Comparison of ENCODE assay signal across 8 cellular contexts in the genomic region with DNA sequence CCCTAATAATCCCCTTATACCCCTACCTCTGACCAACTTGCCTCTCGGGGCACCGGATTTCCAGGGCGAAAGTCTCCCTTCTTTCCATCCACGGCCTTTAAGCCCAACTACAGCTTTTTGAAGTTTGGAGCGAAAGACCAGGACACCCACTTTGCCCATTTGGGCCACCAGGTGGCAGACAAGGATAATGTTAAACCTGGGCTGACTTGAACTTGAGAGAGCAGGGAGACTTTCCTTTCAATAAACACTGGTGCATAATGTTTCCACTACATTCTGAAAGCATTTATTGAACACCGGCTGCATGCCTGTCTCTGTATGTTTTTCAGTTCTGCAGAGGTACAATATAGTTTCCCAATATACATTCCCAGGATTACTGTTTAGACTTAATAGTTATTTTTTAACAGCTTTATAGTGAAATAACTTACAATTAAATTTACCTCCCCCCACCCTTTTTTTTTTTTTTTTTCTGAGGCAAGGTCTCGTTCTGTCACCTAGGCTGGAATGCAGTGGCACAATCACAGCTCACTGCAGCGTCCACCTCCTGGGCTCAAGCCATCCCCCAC. TPM values are rescaled to one million over a fixed set of nuclear protein-coding genes. Genes with fewer than 3 reads are reported as not detected.
DNase-seq lines count a peak whose midpoint lies in the region; ATAC-seq lines count a peak whose summit lies in the region.

No MANE protein-coding gene starts in this region.

- H3K4me3 ChIP-seq in adipocyte (ENCODE audit: low read length) = no peak overlapping the region

- ATAC-seq in T-cell (replicated peaks in 1 of 4) (peak; percentile 81 to 95 (median 86)), left cardiac atrium (peak; percentile 77 to 84), HG02938 (IDR thresholded peaks at IDR 0.05; ENCODE audit: unreplicated experiment) (no peak)

- H3K9ac ChIP-seq in adipocyte (ENCODE audit: low read length) = no peak overlapping the region

- H3K36me3 Mint-ChIP-seq in T-cell = peaks cover 6% of the 10 kb centered on the region

- no peaks in the 10 kb centered on the region for H3K36me3 ChIP-seq in adipocyte (ENCODE audit: control insufficient read depth, insufficient read depth, low read length, severe bottlenecking)

- peaks cover 6% of the 10 kb centered on the region for H3K4me1 ChIP-seq in adipocyte (ENCODE audit: control insufficient read depth, insufficient read depth, low read length)

- peaks cover 7 to 11% (median 11%) of the 10 kb centered on the region in 3 donors for H3K4me1 Mint-ChIP-seq in T-cell

- peaks cover 0 to 4% (median 0%) of the 10 kb centered on the region in 3 donors for H3K9me3 Mint-ChIP-seq in T-cell

- peaks cover 2% of the 10 kb centered on the region for H3K27me3 ChIP-seq in adipocyte (replicated peaks; ENCODE audit: control insufficient read depth, insufficient read depth, low read length)

- H3K9me3 ChIP-seq in adipocyte (ENCODE audit: control insufficient read depth, low read length) = peaks cover 4% of the 10 kb centered on the region

- peaks cover 30 to 36% of the 10 kb centered on the region in 2 donors for H3K27me3 Mint-ChIP-seq in T-cell

- DNase-seq in activated gamma-delta T cell treated with Interleukin-2 at 50 U/mL for 16 hours = peak; percentile 72
- DNase-seq in activated gamma-delta T cell (lab: John Stamatoyannopoulos, UW) = no peak
- peak; percentile 17 for DNase-seq in NCI-H1417 treated with DMSO at 0.1 percent for 48 hours (lab: John Stamatoyannopoulos, UW)
- DNase-seq in T-cell = peak; percentile 24 to 77 (median 65)
- DNase-seq in adipocyte (ENCODE audit: low read depth) = peak; percentile 89
- peak; percentile 71 for DNase-seq in left cardiac atrium
- DNase-seq in renal cortical epithelial cell (ENCODE audit: low read depth) = peak; percentile 68

- H3K4me3 Mint-ChIP-seq in T-cell = no peak overlapping the region

- intact Hi-C loops in left cardiac atrium (cut with DNase I) = no loop called here

- CTCF ChIA-PET in T-cell (lab: Charles Lee) = interaction anchor here in 1 of 2 donors (0.7 to 1.5 kb wide), 7 partner anchors 79 to 233 kb away, joined by 3 to 4 read pairs (median 3); partner anchors contain the start of gene TRADD

- POLR2A ChIA-PET in T-cell (lab: Charles Lee) = interaction anchor here in 1 of 2 donors (0.7 kb wide), 1 partner anchor 185 kb away, joined by 10 read pairs; no protein-coding TSS in a partner anchor

- peak overlapping the region in 1 of 2 donors; percentile 77 for H3K27ac Mint-ChIP-seq in T-cell

RNA-seq across cellular contexts. Expression of gene CES3, which starts 6.9 kb away (rescaled TPM):
- total RNA-seq in T-cell (under 1 TPM; 0.10 to 0.88 (median 0.58) TPM), left cardiac atrium (1 to 10 TPM in 1 of 2 donors, under 1 TPM in 1; 0.63 to 1.4 TPM), renal cortical epithelial cell (0.69 and 1.3 TPM in 2 replicates)

RNA-seq across cellular contexts. Expression of gene CES2, which starts 18.9 kb away (rescaled TPM):
- total RNA-seq in T-cell (10 to 100 TPM; 35.3 to 56.5 (median 50.2) TPM), left cardiac atrium (10 to 100 TPM; 27.6 to 48.0 TPM), renal cortical epithelial cell (34.7 and 53.9 TPM in 2 replicates)

RNA-seq across cellular contexts. Expression of gene CIAO2B, which starts 20.0 kb away (rescaled TPM):
- total RNA-seq in T-cell (10 to 100 TPM; 55.3 to 66.8 (median 62.4) TPM), left cardiac atrium (100 to 1,000 TPM in 1 of 2 donors, 10 to 100 TPM in 1; 92.7 to 120 TPM), renal cortical epithelial cell (129 and 264 TPM in 2 replicates)

RNA-seq across cellular contexts. Expression of gene RRAD, which starts 28.8 kb away (rescaled TPM):
- total RNA-seq in T-cell (1 to 10 TPM in 1 of 5 donors, under 1 TPM in 3, not detected in 1; 0.28 to 1.1 (median 0.53) TPM), left cardiac atrium (100 to 1,000 TPM in 1 of 2 donors, 10 to 100 TPM in 1; 58.3 to 325 TPM), renal cortical epithelial cell (177 and 379 TPM in 2 replicates)

RNA-seq across cellular contexts. Expression of gene CES4A, which starts 34.2 kb away (rescaled TPM):
- total RNA-seq in T-cell (10 to 100 TPM; 12.4 to 20.7 (median 17.0) TPM), left cardiac atrium (1 to 10 TPM; 5.2 to 8.5 TPM), renal cortical epithelial cell (2.1 and 13.6 TPM in 2 replicates)
